Comparison of ENCODE assay signal across 17 cellular contexts in genomic region chr1:28888915-28889314, GRCh38. TPM values are rescaled to one million over a fixed set of nuclear protein-coding genes. Genes with fewer than 3 reads are reported as not detected.
DNase-seq lines count a peak whose midpoint lies in the region; ATAC-seq and TF ChIP-seq lines count a peak whose summit lies in the region.
"Had no signal": no experiment of that assay in that cellular context is flagged by ENCODE, and none has a peak within 500 bp of the region (broad histone marks: within the 10 kb centered on the region; RNA-seq: fewer than 3 reads in every experiment).

No MANE protein-coding gene starts in this region.

- peaks cover 46% of the 10 kb centered on the region for H3K4me1 ChIP-seq in OCI-LY1 (ENCODE audit: insufficient read depth, low read length, severe bottlenecking)

- H3K9me3 Mint-ChIP-seq in activated naive CD4-positive, alpha-beta T cell treated with anti-CD3 and anti-CD28 coated beads, Interleukin-2, amount 10 ng/mL, durations not matched to agents 7 days and 5 days: no peaks in the 10 kb centered on the region
- H3K9me3 Mint-ChIP-seq in brain: peaks cover 0 to 2% (median 0%) of the 10 kb centered on the region in 5 experiments
- H3K9me3 Mint-ChIP-seq in stimulated activated memory B cell treated with anti-CD40 and anti-IgM and Interleukin-4, amounts not matched to agents 10 μg/mL and 1 μg/mL and 100 μg/mL, for 72 hours: no peaks in the 10 kb centered on the region
- H3K9me3 Mint-ChIP-seq: stimulated activated naive CD8-positive, alpha-beta T cell treated with anti-CD3 and anti-CD28 coated beads, Interleukin-15, Interleukin-2, amounts not matched to agents 100 ng/mL and 50 ng/mL, for 24 hours had no signal

- H3K27ac Mint-ChIP-seq in activated naive CD4-positive, alpha-beta T cell treated with anti-CD3 and anti-CD28 coated beads, Interleukin-2, amount 10 ng/mL, durations not matched to agents 7 days and 5 days: no peak overlapping the region
- H3K27ac Mint-ChIP-seq in brain: no peak overlapping the region
- peak overlapping the region; percentile 83 for H3K27ac Mint-ChIP-seq in stimulated activated memory B cell treated with anti-CD40 and anti-IgM and Interleukin-4, amounts not matched to agents 10 μg/mL and 1 μg/mL and 100 μg/mL, for 72 hours
- H3K27ac Mint-ChIP-seq: stimulated activated naive CD8-positive, alpha-beta T cell treated with anti-CD3 and anti-CD28 coated beads, Interleukin-15, Interleukin-2, amounts not matched to agents 100 ng/mL and 50 ng/mL, for 24 hours had no signal

- no peak overlapping the region for H3K4me3 ChIP-seq in OCI-LY1 (ENCODE audit: low read depth, low read length, poor library complexity, severe bottlenecking)
- H3K4me3 ChIP-seq: GM23248 had no signal

- no peak overlapping the region for H3K9ac ChIP-seq in OCI-LY1 (ENCODE audit: low read length)
- H3K9ac ChIP-seq: GM23248 had no signal

- H3F3A ChIP-seq in OCI-LY1 (ENCODE audit: insufficient read depth, low read length): peaks cover 6% of the 10 kb centered on the region; the same call in 1 of the 2 replicates

- TF ChIP-seq CTCF in OCI-LY1 (IDR thresholded peaks at IDR 0.05; ENCODE audit: low read length) (no peak), brain (conservative IDR thresholded peaks at IDR 0.05) (no peak)

- no peak overlapping the region for H3K27ac ChIP-seq in OCI-LY1 (ENCODE audit: low read depth, low read length, poor library complexity, severe bottlenecking)
- H3K27ac ChIP-seq: GM23248 had no signal

- no peaks in the 10 kb centered on the region for H3K9me3 ChIP-seq in OCI-LY1 (ENCODE audit: low read length)
- H3K9me3 ChIP-seq: gastroesophageal sphincter, transverse colon had no signal

- H3K27me3 ChIP-seq in OCI-LY1 (ENCODE audit: insufficient read depth, low read length): no peaks in the 10 kb centered on the region
- H3K27me3 ChIP-seq: gastroesophageal sphincter, transverse colon had no signal

- H3K4me1 Mint-ChIP-seq in activated naive CD4-positive, alpha-beta T cell treated with anti-CD3 and anti-CD28 coated beads, Interleukin-2, amount 10 ng/mL, durations not matched to agents 7 days and 5 days: peaks cover 57% of the 10 kb centered on the region
- H3K4me1 Mint-ChIP-seq in brain: peaks cover 37% of the 10 kb centered on the region
- H3K4me1 Mint-ChIP-seq in stimulated activated memory B cell treated with anti-CD40 and anti-IgM and Interleukin-4, amounts not matched to agents 10 μg/mL and 1 μg/mL and 100 μg/mL, for 72 hours: peaks cover 86% of the 10 kb centered on the region

- CTCF ChIA-PET in activated naive CD4-positive, alpha-beta T cell treated with anti-CD3 and anti-CD28 coated beads, Interleukin-2, amount 10 ng/mL, durations not matched to agents 7 days and 5 days (lab: Charles Lee): interaction anchor here (1.0 to 1.6 kb wide), 3 partner anchors 25 to 145 kb away, joined by 3 to 4 read pairs (median 4); partner anchors contain the start of gene EPB41

- H3K27me3 Mint-ChIP-seq in activated naive CD4-positive, alpha-beta T cell treated with anti-CD3 and anti-CD28 coated beads, Interleukin-2, amount 10 ng/mL, durations not matched to agents 7 days and 5 days: peaks cover 3% of the 10 kb centered on the region
- H3K27me3 Mint-ChIP-seq in brain: peaks cover 52% of the 10 kb centered on the region
- no peaks in the 10 kb centered on the region for H3K27me3 Mint-ChIP-seq in stimulated activated memory B cell treated with anti-CD40 and anti-IgM and Interleukin-4, amounts not matched to agents 10 μg/mL and 1 μg/mL and 100 μg/mL, for 72 hours
- H3K27me3 Mint-ChIP-seq: stimulated activated naive CD8-positive, alpha-beta T cell treated with anti-CD3 and anti-CD28 coated beads, Interleukin-15, Interleukin-2, amounts not matched to agents 100 ng/mL and 50 ng/mL, for 24 hours had no signal

- peaks cover 5% of the 10 kb centered on the region; the same call in 1 of the 2 replicates for H3K36me3 ChIP-seq in OCI-LY1 (ENCODE audit: insufficient read depth, low read length)
- H3K36me3 ChIP-seq: transverse colon had no signal

- peaks cover 9% of the 10 kb centered on the region for H3K36me3 Mint-ChIP-seq in activated naive CD4-positive, alpha-beta T cell treated with anti-CD3 and anti-CD28 coated beads, Interleukin-2, amount 10 ng/mL, durations not matched to agents 7 days and 5 days
- no peaks in the 10 kb centered on the region for H3K36me3 Mint-ChIP-seq in brain
- H3K36me3 Mint-ChIP-seq in stimulated activated memory B cell treated with anti-CD40 and anti-IgM and Interleukin-4, amounts not matched to agents 10 μg/mL and 1 μg/mL and 100 μg/mL, for 72 hours: peaks cover 12% of the 10 kb centered on the region

- H2AFZ ChIP-seq in OCI-LY1 (ENCODE audit: low read length): no peak overlapping the region
- H2AFZ ChIP-seq: GM23248 had no signal

- ATAC-seq in stimulated activated memory B cell treated with anti-CD40 and anti-IgM and Interleukin-4, amounts not matched to agents 10 μg/mL and 1 μg/mL and 100 μg/mL, for 72 hours: no peak
- ATAC-seq in left ventricle myocardium superior: no peak
- ATAC-seq in HG03280 (IDR thresholded peaks at IDR 0.05; ENCODE audit: unreplicated experiment): no peak
- no peak for ATAC-seq in HG03039 (IDR thresholded peaks at IDR 0.05; ENCODE audit: unreplicated experiment)
- ATAC-seq: esophagus mucosa, gastroesophageal sphincter had no signal

- H3K79me2 ChIP-seq in OCI-LY1 (ENCODE audit: insufficient read depth, low read length): 0 out of 2 replicates have a peak, but pooled peaks cover 7% of the 10 kb centered on the region

- H3K4me2 ChIP-seq in OCI-LY1 (ENCODE audit: low read length): peak overlapping the region; percentile 21; the same call in 1 of the 2 replicates

- H4K20me1 ChIP-seq in OCI-LY1 (ENCODE audit: insufficient read depth, low read length): no peaks in the 10 kb centered on the region

- intact Hi-C loops in left ventricle myocardium superior (cut with micrococcal nuclease): no loop called here

- no peak for DNase-seq in activated naive CD4-positive, alpha-beta T cell treated with anti-CD3 and anti-CD28 coated beads, Interleukin-2, amount 10 ng/mL, durations not matched to agents 7 days and 5 days
- no peak for DNase-seq in activated naive CD4-positive, alpha-beta T cell treated with anti-CD3 and anti-CD28 coated beads, Interleukin-2, amount 50 U/mL, for 16 hours
- no peak for DNase-seq in left ventricle myocardium superior
- DNase-seq: activated T-cell treated with anti-CD3 and anti-CD28 coated beads, Interleukin-2, amount 50 U/mL, for 1 hour; GM23248; NCI-H187 treated with DMSO at 0.1 percent for 48 hours; occipital lobe; stimulated activated CD4-positive, alpha-beta T cell treated with anti-CD3 and anti-CD28 coated beads, Interleukin-15, amount 100 ng/mL, for 24 hours had no signal

- peak overlapping the region; percentile 27 for H3K4me3 Mint-ChIP-seq in activated naive CD4-positive, alpha-beta T cell treated with anti-CD3 and anti-CD28 coated beads, Interleukin-2, amount 10 ng/mL, durations not matched to agents 7 days and 5 days
- H3K4me3 Mint-ChIP-seq in brain: peak overlapping the region in 4 of 5 experiments; percentile 24 to 95 (median 50)
- peak overlapping the region; percentile 32 for H3K4me3 Mint-ChIP-seq in stimulated activated memory B cell treated with anti-CD40 and anti-IgM and Interleukin-4, amounts not matched to agents 10 μg/mL and 1 μg/mL and 100 μg/mL, for 72 hours

- no peaks in the 10 kb centered on the region for H3K9me2 ChIP-seq in OCI-LY1 (ENCODE audit: low read depth, low read length)

RNA-seq across cellular contexts. Expression of gene EPB41, which starts 25.5 kb away (rescaled TPM):
- 74.3 TPM for polyA plus RNA-seq in brain (ENCODE audit: insufficient read depth, low read depth, low replicate concordance)
- total RNA-seq in left ventricle myocardium superior: 24.9 TPM
